ENCODE assay signal across 17 cellular contexts in genomic region chr5:28748446-28748845, GRCh38.
A peak's percentile ranks its signal among the peaks of the same experiment; 100 is the strongest.
DNase-seq lines count a peak whose midpoint lies in the region; FAIRE-seq and TF ChIP-seq lines count a peak whose summit lies in the region.
"Had no signal": no experiment of that assay in that cellular context is flagged by ENCODE, and none has a peak within 500 bp of the region (broad histone marks: within the 10 kb centered on the region; RNA-seq: fewer than 3 reads in every experiment).

No MANE protein-coding gene starts in this region.

- H4K8ac ChIP-seq in H1 (ENCODE audit: extremely low read depth, insufficient read depth, low read length): no peak overlapping the region

- no peak overlapping the region for H3K18ac ChIP-seq in H1 (ENCODE audit: extremely low read depth, low read length)

- peaks cover 2% of the 10 kb centered on the region for H3K9me3 Mint-ChIP-seq in neural progenitor cell

- H3K36me3 ChIP-seq in SJCRH30: no peaks in the 10 kb centered on the region
- H3K36me3 ChIP-seq in H1 (ENCODE audit: control insufficient read depth in 2 of 4, insufficient read depth in 4 of 4, low read length in 3 of 4): no peaks in the 10 kb centered on the region
- no peaks in the 10 kb centered on the region for H3K36me3 ChIP-seq in neural progenitor cell
- H3K36me3 ChIP-seq: BLaER1, MG63 had no signal

- POLR2A ChIA-PET in H1 (lab: Charles Lee; ENCODE audit: partially characterized antibody): no interaction called here

- CTCF ChIA-PET in H1 (lab: Charles Lee; ENCODE audit: partially characterized antibody): interaction anchor here (1.2 kb wide), 1 partner anchor 275 kb away, joined by 3 read pairs; no protein-coding TSS in a partner anchor

- no peak overlapping the region for H3K4me2 ChIP-seq in H1 (ENCODE audit: insufficient read depth in 1 of 2, low read depth in 2 of 2, low read length in 2 of 2)
- H3K4me2 ChIP-seq in neural progenitor cell: no peak overlapping the region
- H3K4me2 ChIP-seq: BLaER1, KMS-11, SK-N-SH had no signal

- no peaks in the 10 kb centered on the region for H3K4me1 Mint-ChIP-seq in neural progenitor cell
- H3K4me1 Mint-ChIP-seq: CD8-positive, alpha-beta memory T cell had no signal

- no peak for TF ChIP-seq EP300 in H1 (IDR thresholded peaks at IDR 0.05; ENCODE audit: borderline replicate concordance in 1 of 2, low read depth in 2 of 2, low read length in 2 of 2)

- no peak overlapping the region for H3K23ac ChIP-seq in H1 (ENCODE audit: insufficient read length)

- H3K23me2 ChIP-seq in H1 (ENCODE audit: low read depth, low read length): no peaks in the 10 kb centered on the region

- peak; percentile 10 for DNase-seq in NCI-H226
- peak; percentile 11 to 57 for DNase-seq in SJCRH30
- DNase-seq in H1 (ENCODE audit: low read depth in 1 of 2, low spot score in 2 of 2): no peak
- no peak for DNase-seq in neural progenitor cell (ENCODE audit: low spot score)
- DNase-seq in stimulated activated CD4-positive, alpha-beta T cell treated with anti-CD3 and anti-CD28 coated beads, Interleukin-4, amount 100 ng/mL, for 24 hours: no peak
- DNase-seq in globus pallidus (ENCODE audit: low spot score): no peak
- DNase-seq in NCI-H1417 treated with DMSO at 0.1 percent for 48 hours (lab: John Stamatoyannopoulos, UW): no peak
- DNase-seq: CD8-positive, alpha-beta memory T cell; HFFc6; MG63; NCI-H1105; NCI-H187 treated with DMSO at 0.1 percent for 48 hours; NCI-H524 treated with DMSO at 0.1 percent for 48 hours; SK-N-SH had no signal

- H3K4me1 ChIP-seq in SJCRH30 (peaks cover 4% of the 10 kb centered on the region; the same call in 1 of the 2 replicates), H1 (replicated peaks in 1 of 4; ENCODE audit: control insufficient read depth in 3 of 4, insufficient read depth in 4 of 4, low read length in 3 of 4) (no peaks in the 10 kb centered on the region), neural progenitor cell (peaks cover 3% of the 10 kb centered on the region)
- H3K4me1 ChIP-seq: BLaER1 had no signal

- H2BK15ac ChIP-seq in H1 (ENCODE audit: low read length): no peak overlapping the region

- no peaks in the 10 kb centered on the region for H3K27me3 Mint-ChIP-seq in neural progenitor cell (ENCODE audit: insufficient read depth, low read depth)
- H3K27me3 Mint-ChIP-seq: CD8-positive, alpha-beta memory T cell had no signal

- H3K9ac ChIP-seq in H1 (replicated peaks in 1 of 4; ENCODE audit: extremely low read depth in 1 of 4, low read depth in 3 of 4, low read length in 3 of 4) (no peak overlapping the region), neural progenitor cell (no peak overlapping the region)
- H3K9ac ChIP-seq: BLaER1, KMS-11, SK-N-SH had no signal

- H3K4ac ChIP-seq in H1 (replicated peaks; ENCODE audit: insufficient read length, low read depth, low read length): no peak overlapping the region

- WGBS in H1 (ENCODE audit: extremely low coverage in 1 of 2, insufficient coverage in 1 of 2, insufficient read length in 1 of 2, insufficient replicate concordance in 2 of 2, low coverage in 1 of 2, low lambda C conversion rate in 2 of 2, missing lambda C conversion rate in 1 of 2), 2 experiments: 91% methylated on average over 7 of the region's 7 CpGs; no CpG with 5 or more reads in 1 of the 2 experiments

- H3K4me3 ChIP-seq in SJCRH30 (no peak overlapping the region), H1 (ENCODE audit: extremely low read depth in 1 of 4, insufficient read depth in 2 of 4, low read depth in 3 of 4, low read length in 4 of 4) (no peak overlapping the region), neural progenitor cell (no peak overlapping the region)
- H3K4me3 ChIP-seq: BLaER1, MG63 had no signal

- no peak for FAIRE-seq in H1 (lab: Jason Lieb, UNC)
- FAIRE-seq: HepG2 had no signal

- H2BK12ac ChIP-seq in H1 (ENCODE audit: low read depth, low read length): no peak overlapping the region

- no peak for TF ChIP-seq CTCF in H1 (IDR thresholded peaks at IDR 0.05; ENCODE audit: control extremely low read depth in 1 of 3, insufficient read depth in 1 of 3, low read depth in 1 of 3, low read length in 3 of 3)
- no peak for TF ChIP-seq CTCF in neural progenitor cell (IDR thresholded peaks at IDR 0.05)

- H2BK5ac ChIP-seq in H1 (ENCODE audit: low read depth, low read length): no peak overlapping the region

- H4K20me1 ChIP-seq in H1 (replicated peaks in 1 of 2; ENCODE audit: control insufficient read depth in 1 of 2, insufficient read depth in 2 of 2, low read length in 2 of 2): no peaks in the 10 kb centered on the region
- no peaks in the 10 kb centered on the region for H4K20me1 ChIP-seq in neural progenitor cell (ENCODE audit: low read depth)
- H4K20me1 ChIP-seq: BLaER1 had no signal

- H3K79me2 ChIP-seq in H1 (ENCODE audit: control insufficient read depth in 1 of 2, insufficient read depth in 2 of 2, low read length in 2 of 2) (no peaks in the 10 kb centered on the region), neural progenitor cell (ENCODE audit: low read depth) (no peaks in the 10 kb centered on the region)

- no peak overlapping the region for H4K5ac ChIP-seq in H1 (ENCODE audit: insufficient read length, low read depth, low read length)

- no peak overlapping the region for H3K14ac ChIP-seq in H1 (ENCODE audit: insufficient read length)

- TF ChIP-seq RAD21 in H1 (IDR thresholded peaks at IDR 0.05 in 1 of 2, conservative IDR thresholded peaks at IDR 0.05 in 1 of 2; ENCODE audit: low read depth in 2 of 2, low read length in 2 of 2): no peak

- H3K27ac ChIP-seq in SJCRH30 (no peak overlapping the region), H1 (ENCODE audit: low read depth, low read length) (no peak overlapping the region), neural progenitor cell (no peak overlapping the region)
- H3K27ac ChIP-seq: BLaER1, KMS-11 had no signal

- no peak overlapping the region for H3K27ac Mint-ChIP-seq in neural progenitor cell
- H3K27ac Mint-ChIP-seq: CD8-positive, alpha-beta memory T cell; HFFc6 had no signal

- no peak overlapping the region for H3K56ac ChIP-seq in H1 (replicated peaks; ENCODE audit: insufficient read length, low read depth, low read length)

- H4K91ac ChIP-seq in H1 (replicated peaks; ENCODE audit: insufficient read length, low read length): no peak overlapping the region

- no peak overlapping the region for H2BK20ac ChIP-seq in H1 (ENCODE audit: low read length)

- no peaks in the 10 kb centered on the region for H3K9me3 ChIP-seq in SJCRH30 (replicated peaks)
- no peaks in the 10 kb centered on the region for H3K9me3 ChIP-seq in H1 (ENCODE audit: insufficient read depth in 2 of 2, low read depth in 1 of 2, low read length in 1 of 2)
- no peaks in the 10 kb centered on the region for H3K9me3 ChIP-seq in neural progenitor cell (ENCODE audit: low read depth)
- H3K9me3 ChIP-seq: BLaER1, MG63, SK-N-SH had no signal

- H2BK120ac ChIP-seq in H1 (replicated peaks; ENCODE audit: low read depth, low read length): no peak overlapping the region

- no peak overlapping the region for H2AK5ac ChIP-seq in H1 (ENCODE audit: low read depth, low read length)

- H3K27me3 ChIP-seq in SJCRH30 (no peaks in the 10 kb centered on the region), H1 (replicated peaks in 1 of 4; ENCODE audit: control insufficient read depth in 3 of 4, extremely low read depth in 1 of 4, insufficient read depth in 3 of 4, low read length in 3 of 4) (no peaks in the 10 kb centered on the region), neural progenitor cell (no peaks in the 10 kb centered on the region)
- H3K27me3 ChIP-seq: BLaER1, MG63 had no signal

- H2AFZ ChIP-seq in H1 (ENCODE audit: low read length): 0 out of 2 replicates have a peak overlapping the region, but pooled peaks have one; percentile 32
- peak overlapping the region; percentile 30 for H2AFZ ChIP-seq in neural progenitor cell (replicated peaks)

- H3K4me3 Mint-ChIP-seq in neural progenitor cell: no peak overlapping the region
- H3K4me3 Mint-ChIP-seq: CD8-positive, alpha-beta memory T cell; HFFc6 had no signal

- H3K79me1 ChIP-seq in H1 (ENCODE audit: low read depth, low read length): no peaks in the 10 kb centered on the region

- no peak for TF ChIP-seq POLR2A in H1 (IDR thresholded peaks at IDR 0.05; ENCODE audit: control extremely low read depth in 1 of 2, low read depth in 2 of 2, low read length in 2 of 2)

- no peaks in the 10 kb centered on the region for H3F3A ChIP-seq in neural progenitor cell (ENCODE audit: low read depth)

- H3K36me3 Mint-ChIP-seq in neural progenitor cell: no peaks in the 10 kb centered on the region
- H3K36me3 Mint-ChIP-seq: CD8-positive, alpha-beta memory T cell had no signal

TF ChIP-seq in H1, 55 proteins besides CTCF, POLR2A, EP300 and RAD21:
- TF ChIP-seq POLR2AphosphoS5 (IDR thresholded peaks at IDR 0.05; ENCODE audit: low read depth, low read length) (no peak), MAFK (IDR thresholded peaks at IDR 0.05; ENCODE audit: low read depth, low read length) (no peak), SIN3A (conservative IDR thresholded peaks at IDR 0.05 in 1 of 2, IDR thresholded peaks at IDR 0.05 in 1 of 2; ENCODE audit: low read depth in 1 of 2, low read length in 2 of 2) (no peak), ZNF274 (IDR thresholded peaks at IDR 0.05; ENCODE audit: borderline replicate concordance, extremely low read depth, low read length) (no peak), BRCA1 (IDR thresholded peaks at IDR 0.05; ENCODE audit: low read depth, low read length) (no peak), GTF2F1 (IDR thresholded peaks at IDR 0.05; ENCODE audit: borderline replicate concordance, low read depth, low read length) (no peak)

Comparison
In these comparisons a context has a peak if more than half of its experiments do, and no peak if none do; other contexts are left out.
1. DNase-seq: peak in NCI-H226 (single experiment) and SJCRH30 (2 of 2); none in H1 (0 of 2), neural progenitor cell (single experiment), stimulated activated CD4-positive, alpha-beta T cell treated with anti-CD3 and anti-CD28 coated beads, Interleukin-4, amount 100 ng/mL, for 24 hours (single experiment), globus pallidus (single experiment) and NCI-H1417 treated with DMSO at 0.1 percent for 48 hours (single experiment).